17 cellular contexts compared by ENCODE assay signal in genomic region chr5:172183881-172184280, GRCh38. TPM values are rescaled to one million over a fixed set of nuclear protein-coding genes. Genes with fewer than 3 reads are reported as not detected.
DNase-seq lines count a peak whose midpoint lies in the region; ATAC-seq and TF ChIP-seq lines count a peak whose summit lies in the region.
"Had no signal": no experiment of that assay in that cellular context is flagged by ENCODE, and none has a peak within 500 bp of the region (broad histone marks: within the 10 kb centered on the region; RNA-seq: fewer than 3 reads in every experiment).

No MANE protein-coding gene starts in this region.

- peaks cover 62% of the 10 kb centered on the region for H3K36me3 Mint-ChIP-seq in activated CD8-positive, alpha-beta memory T cell treated with anti-CD3 and anti-CD28 coated beads, Interleukin-2, amount 10 ng/mL, durations not matched to agents 7 days and 5 days

- no peaks in the 10 kb centered on the region for H3K9me2 ChIP-seq in OCI-LY1 (ENCODE audit: low read depth, low read length)

- H3K4me1 Mint-ChIP-seq in activated CD8-positive, alpha-beta memory T cell treated with anti-CD3 and anti-CD28 coated beads, Interleukin-2, amount 10 ng/mL, durations not matched to agents 7 days and 5 days, result peaks cover 59% of the 10 kb centered on the region
- H3K4me1 Mint-ChIP-seq in stimulated activated naive CD8-positive, alpha-beta T cell treated with anti-CD3 and anti-CD28 coated beads, Interleukin-15, amount 100 ng/mL, for 72 hours, result peaks cover 75% of the 10 kb centered on the region

- TF ChIP-seq CTCF in OCI-LY1 (IDR thresholded peaks at IDR 0.05; ENCODE audit: low read length), result no peak

- H3K79me2 ChIP-seq in OCI-LY1 (ENCODE audit: insufficient read depth, low read length), result peaks cover 38% of the 10 kb centered on the region

- ATAC-seq in activated CD8-positive, alpha-beta memory T cell treated with anti-CD3 and anti-CD28 coated beads, Interleukin-2, amount 10 ng/mL, durations not matched to agents 7 days and 5 days, result no peak
- ATAC-seq in stimulated activated naive CD8-positive, alpha-beta T cell treated with anti-CD3 and anti-CD28 coated beads, Interleukin-15, amount 100 ng/mL, for 72 hours, result no peak
- ATAC-seq in GM21526 (IDR thresholded peaks at IDR 0.05; ENCODE audit: low FRiP score, unreplicated experiment), result no peak
- ATAC-seq: left lobe of liver, right lobe of liver had no signal

- H3K9me3 ChIP-seq in OCI-LY1 (ENCODE audit: low read length), result no peaks in the 10 kb centered on the region
- H3K9me3 ChIP-seq in effector memory CD4-positive, alpha-beta T cell (ENCODE audit: control insufficient read depth, low read length), result no peaks in the 10 kb centered on the region
- H3K9me3 ChIP-seq: ascending aorta, esophagus squamous epithelium, right lobe of liver had no signal

- H4K20me1 ChIP-seq in OCI-LY1 (ENCODE audit: insufficient read depth, low read length), result no peaks in the 10 kb centered on the region

- DNase-seq in activated CD8-positive, alpha-beta memory T cell treated with anti-CD3 and anti-CD28 coated beads, Interleukin-2, amount 10 ng/mL, durations not matched to agents 7 days and 5 days, result no peak
- DNase-seq in activated CD8-positive, alpha-beta memory T cell treated with anti-CD3 and anti-CD28 coated beads, Interleukin-2, amount 50 U/mL, for 48 hours, result no peak
- no peak for DNase-seq in effector memory CD4-positive, alpha-beta T cell
- DNase-seq in stimulated activated naive CD8-positive, alpha-beta T cell treated with anti-CD3 and anti-CD28 coated beads, Interleukin-15, amount 100 ng/mL, for 72 hours, result no peak
- no peak for DNase-seq in NK-92 treated with Interleukin-12 subunit alpha and Interleukin-12 subunit beta, amount 100 ng/mL, for 24 hours (lab: John Stamatoyannopoulos, UW)
- no peak for DNase-seq in COLO829 (ENCODE audit: low spot score)
- DNase-seq: esophagus squamous epithelium; GOT3; NCI-H1436 treated with DMSO at 0.1 percent for 48 hours; NCI-H526 treated with DMSO at 0.1 percent for 48 hours; right lobe of liver; stimulated activated CD4-positive, alpha-beta T cell treated with anti-CD3 and anti-CD28 coated beads, Interleukin-4, amount 100 ng/mL, for 4 hours; stimulated activated naive CD4-positive, alpha-beta T cell had no signal

- peak overlapping the region; percentile 90 for H3K27ac Mint-ChIP-seq in activated CD8-positive, alpha-beta memory T cell treated with anti-CD3 and anti-CD28 coated beads, Interleukin-2, amount 10 ng/mL, durations not matched to agents 7 days and 5 days
- H3K27ac Mint-ChIP-seq in stimulated activated naive CD8-positive, alpha-beta T cell treated with anti-CD3 and anti-CD28 coated beads, Interleukin-15, amount 100 ng/mL, for 72 hours, result peak overlapping the region; percentile 89 to 94

- CTCF ChIA-PET in activated CD8-positive, alpha-beta memory T cell treated with anti-CD3 and anti-CD28 coated beads, Interleukin-2, amount 10 ng/mL, durations not matched to agents 7 days and 5 days (lab: Charles Lee), result interaction anchor here (1.4 to 10.6 kb wide), 3 partner anchors 9 to 117 kb away, joined by 3 to 257 read pairs (median 184); no protein-coding TSS in a partner anchor

- no peak overlapping the region for H3K4me3 ChIP-seq in OCI-LY1 (ENCODE audit: low read depth, low read length, poor library complexity, severe bottlenecking)
- H3K4me3 ChIP-seq in effector memory CD4-positive, alpha-beta T cell (ENCODE audit: insufficient read depth, low read depth, low read length, poor library complexity, severe bottlenecking), result peak overlapping the region; percentile 95
- H3K4me3 ChIP-seq: ascending aorta, right lobe of liver had no signal

- H2AFZ ChIP-seq in OCI-LY1 (ENCODE audit: low read length), result no peak overlapping the region

- peak overlapping the region; percentile 94 for H3K4me3 Mint-ChIP-seq in activated CD8-positive, alpha-beta memory T cell treated with anti-CD3 and anti-CD28 coated beads, Interleukin-2, amount 10 ng/mL, durations not matched to agents 7 days and 5 days
- peak overlapping the region; percentile 93 to 100 for H3K4me3 Mint-ChIP-seq in stimulated activated naive CD8-positive, alpha-beta T cell treated with anti-CD3 and anti-CD28 coated beads, Interleukin-15, amount 100 ng/mL, for 72 hours

- H3K27ac ChIP-seq in OCI-LY1 (ENCODE audit: low read depth, low read length, poor library complexity, severe bottlenecking), result peak overlapping the region; percentile 78
- H3K27ac ChIP-seq in effector memory CD4-positive, alpha-beta T cell (ENCODE audit: insufficient read depth, low read length, poor library complexity, severe bottlenecking), result peak overlapping the region; percentile 97
- H3K27ac ChIP-seq: ascending aorta, right lobe of liver had no signal

- no peaks in the 10 kb centered on the region for H3F3A ChIP-seq in OCI-LY1 (ENCODE audit: insufficient read depth, low read length)

- H3K9me3 Mint-ChIP-seq in activated CD8-positive, alpha-beta memory T cell treated with anti-CD3 and anti-CD28 coated beads, Interleukin-2, amount 10 ng/mL, durations not matched to agents 7 days and 5 days (ENCODE audit: low read depth), result no peaks in the 10 kb centered on the region
- H3K9me3 Mint-ChIP-seq in stimulated activated naive CD8-positive, alpha-beta T cell treated with anti-CD3 and anti-CD28 coated beads, Interleukin-15, amount 100 ng/mL, for 72 hours, result no peaks in the 10 kb centered on the region

- no peaks in the 10 kb centered on the region for H3K27me3 ChIP-seq in OCI-LY1 (ENCODE audit: insufficient read depth, low read length)
- no peaks in the 10 kb centered on the region for H3K27me3 ChIP-seq in effector memory CD4-positive, alpha-beta T cell (replicated peaks; ENCODE audit: control insufficient read depth, insufficient read depth, low read length, poor library complexity, severe bottlenecking)
- H3K27me3 ChIP-seq: ascending aorta, esophagus squamous epithelium, right lobe of liver had no signal

- H3K27me3 Mint-ChIP-seq in activated CD8-positive, alpha-beta memory T cell treated with anti-CD3 and anti-CD28 coated beads, Interleukin-2, amount 10 ng/mL, durations not matched to agents 7 days and 5 days, result no peaks in the 10 kb centered on the region
- H3K27me3 Mint-ChIP-seq in stimulated activated naive CD8-positive, alpha-beta T cell treated with anti-CD3 and anti-CD28 coated beads, Interleukin-15, amount 100 ng/mL, for 72 hours, result no peaks in the 10 kb centered on the region

- no peak overlapping the region for H3K4me2 ChIP-seq in OCI-LY1 (ENCODE audit: low read length)

- peaks cover 20% of the 10 kb centered on the region; the same call in 1 of the 2 replicates for H3K36me3 ChIP-seq in OCI-LY1 (ENCODE audit: insufficient read depth, low read length)
- no peaks in the 10 kb centered on the region for H3K36me3 ChIP-seq in effector memory CD4-positive, alpha-beta T cell (ENCODE audit: control insufficient read depth, insufficient read depth, low read length)
- H3K36me3 ChIP-seq: ascending aorta, esophagus squamous epithelium, right lobe of liver had no signal

- no peak overlapping the region for H3K9ac ChIP-seq in OCI-LY1 (ENCODE audit: low read length)

- H3K4me1 ChIP-seq in OCI-LY1 (ENCODE audit: insufficient read depth, low read length, severe bottlenecking), result peaks cover 47% of the 10 kb centered on the region
- peaks cover 57% of the 10 kb centered on the region for H3K4me1 ChIP-seq in effector memory CD4-positive, alpha-beta T cell (ENCODE audit: control insufficient read depth, insufficient read depth, low read length, poor library complexity, severe bottlenecking)
- H3K4me1 ChIP-seq: right lobe of liver had no signal

RNA-seq across cellular contexts. Expression of gene STK10, which starts 4.1 kb away (rescaled TPM):
- total RNA-seq in activated CD8-positive, alpha-beta memory T cell treated with anti-CD3 and anti-CD28 coated beads, Interleukin-2, amount 10 ng/mL, durations not matched to agents 7 days and 5 days, result 100 to 1,000 TPM; 223 to 327 TPM

RNA-seq across cellular contexts. Expression of gene EFCAB9, which starts 10.1 kb away (rescaled TPM):
- not detected for total RNA-seq in activated CD8-positive, alpha-beta memory T cell treated with anti-CD3 and anti-CD28 coated beads, Interleukin-2, amount 10 ng/mL, durations not matched to agents 7 days and 5 days
- total RNA-seq: ascending aorta, esophagus squamous epithelium, left lobe of liver, right lobe of liver had no signal
